In genomic region chr9:4324513-4324912, GRCh38 we compare ENCODE assay signal across 17 cellular contexts. TPM values are rescaled to one million over a fixed set of nuclear protein-coding genes. Genes with fewer than 3 reads are reported as not detected.
DNase-seq lines count a peak whose midpoint lies in the region; ATAC-seq lines count a peak whose summit lies in the region.
"Had no signal": no experiment of that assay in that cellular context is flagged by ENCODE, and none has a peak within 500 bp of the region (broad histone marks: within the 10 kb centered on the region; RNA-seq: fewer than 3 reads in every experiment).

No MANE protein-coding gene starts in this region.

- H3K4me3 Mint-ChIP-seq in naive thymus-derived CD8-positive, alpha-beta T cell = peak overlapping the region in 9 of 10 donors; percentile 25 to 81 (median 75)
- H3K4me3 Mint-ChIP-seq: activated CD8-positive, alpha-beta T cell treated with anti-CD3 and anti-CD28 coated beads, Interleukin-2, amount 10 ng/mL, durations not matched to agents 7 days and 5 days; activated T-helper 17 cell treated with anti-CD3 and anti-CD28 coated beads, Interleukin-2, amount 50 U/mL, for 72 hours; brain; immature natural killer cell had no signal

- no peak for ATAC-seq in naive thymus-derived CD8-positive, alpha-beta T cell
- ATAC-seq: activated CD8-positive, alpha-beta T cell treated with anti-CD3 and anti-CD28 coated beads, Interleukin-2, amount 10 ng/mL, durations not matched to agents 7 days and 5 days; activated T-helper 17 cell treated with anti-CD3 and anti-CD28 coated beads, Interleukin-2, amount 50 U/mL, for 72 hours; Panc1 had no signal

- POLR2A ChIA-PET in naive thymus-derived CD8-positive, alpha-beta T cell (lab: Charles Lee) = interaction anchor here (0.7 to 1.1 kb wide), 2 partner anchors 15 to 26 kb away, joined by 3 to 4 read pairs; no protein-coding TSS in a partner anchor

- peak; percentile 44 for DNase-seq in Daoy (ENCODE audit: low read depth)
- DNase-seq in M059J (ENCODE audit: low read depth) = peak; percentile 84
- DNase-seq in dedifferentiated amniotic fluid mesenchymal stem cell (ENCODE audit: extremely low spot score) = peak; percentile 57
- DNase-seq in naive thymus-derived CD8-positive, alpha-beta T cell = no peak
- DNase-seq in NCI-H2029 treated with DMSO at 0.1 percent for 48 hours (lab: John Stamatoyannopoulos, UW) = no peak
- DNase-seq in NCI-H2107 (lab: John Stamatoyannopoulos, UW) = no peak
- DNase-seq in NCI-H774 (lab: John Stamatoyannopoulos, UW) = no peak
- no peak for DNase-seq in NCI-H82 (lab: John Stamatoyannopoulos, UW)
- DNase-seq: activated CD8-positive, alpha-beta T cell treated with anti-CD3 and anti-CD28 coated beads, Interleukin-2, amount 10 ng/mL, durations not matched to agents 7 days and 5 days; BE2C; effector CD8-positive, alpha-beta T cell; immature natural killer cell; KG1; NCI-H524 treated with DMSO at 0.1 percent for 48 hours had no signal

- no peaks in the 10 kb centered on the region for H3K9me3 Mint-ChIP-seq in naive thymus-derived CD8-positive, alpha-beta T cell
- H3K9me3 Mint-ChIP-seq: activated T-helper 17 cell treated with anti-CD3 and anti-CD28 coated beads, Interleukin-2, amount 50 U/mL, for 72 hours had no signal

- H3K36me3 Mint-ChIP-seq in naive thymus-derived CD8-positive, alpha-beta T cell = peaks cover 0 to 4% (median 0%) of the 10 kb centered on the region in 3 donors
- H3K36me3 Mint-ChIP-seq: brain, immature natural killer cell had no signal

- peaks cover 0 to 4% (median 0%) of the 10 kb centered on the region in 5 donors for H3K27me3 Mint-ChIP-seq in naive thymus-derived CD8-positive, alpha-beta T cell

- H3K4me1 Mint-ChIP-seq in naive thymus-derived CD8-positive, alpha-beta T cell = peaks cover 27 to 64% (median 48%) of the 10 kb centered on the region in 4 donors
- H3K4me1 Mint-ChIP-seq: activated T-helper 17 cell treated with anti-CD3 and anti-CD28 coated beads, Interleukin-2, amount 50 U/mL, for 72 hours; brain; immature natural killer cell had no signal

- peak overlapping the region in 8 of 10 donors; percentile 23 to 79 (median 65) for H3K27ac Mint-ChIP-seq in naive thymus-derived CD8-positive, alpha-beta T cell
- H3K27ac Mint-ChIP-seq: activated CD8-positive, alpha-beta T cell treated with anti-CD3 and anti-CD28 coated beads, Interleukin-2, amount 10 ng/mL, durations not matched to agents 7 days and 5 days; activated T-helper 17 cell treated with anti-CD3 and anti-CD28 coated beads, Interleukin-2, amount 50 U/mL, for 72 hours; immature natural killer cell had no signal

RNA-seq across cellular contexts. Expression of gene GLIS3, which starts 24.6 kb away (rescaled TPM):
- 28.0 and 35.3 TPM in 2 replicates for total RNA-seq in Daoy (2014; rRNA removed; shearing (Covaris generic))
- total RNA-seq in M059J (2014; rRNA removed; shearing (Covaris generic)) = 13.8 and 27.9 TPM in 2 replicates
- total RNA-seq in naive thymus-derived CD8-positive, alpha-beta T cell = 1 to 10 TPM; 8.8 to 9.4 TPM
- polyA plus RNA-seq in naive thymus-derived CD8-positive, alpha-beta T cell = 1 to 10 TPM; 1.0 to 6.1 (median 1.5) TPM

Comparison
In these comparisons a context has a peak if more than half of its experiments do, and no peak if none do; other contexts are left out.
1. DNase-seq: peak in Daoy (single experiment), M059J (single experiment) and dedifferentiated amniotic fluid mesenchymal stem cell (single experiment); none in naive thymus-derived CD8-positive, alpha-beta T cell (0 of 10), NCI-H2029 treated with DMSO at 0.1 percent for 48 hours (single experiment), NCI-H2107 (single experiment), NCI-H774 (single experiment) and NCI-H82 (single experiment).